20 cellular contexts compared by ENCODE assay signal in genomic region chr11:114912826-114913225, GRCh38.
DNase-seq lines count a peak whose midpoint lies in the region; ATAC-seq and TF ChIP-seq lines count a peak whose summit lies in the region.
"Had no signal": no experiment of that assay in that cellular context is flagged by ENCODE, and none has a peak within 500 bp of the region (broad histone marks: within the 10 kb centered on the region; RNA-seq: fewer than 3 reads in every experiment).

No MANE protein-coding gene starts in this region.

- CTCF ChIA-PET in CD8-positive, alpha-beta memory T cell (lab: Charles Lee): no interaction called here

- H3K9me3 ChIP-seq in CD8-positive, alpha-beta memory T cell (ENCODE audit: low read length): no peaks in the 10 kb centered on the region

- no peaks in the 10 kb centered on the region for H3K27me3 ChIP-seq in CD8-positive, alpha-beta memory T cell (ENCODE audit: insufficient read depth, low read length, poor library complexity, severe bottlenecking)

- peaks cover 6% of the 10 kb centered on the region for H3K4me1 Mint-ChIP-seq in stimulated activated effector memory CD8-positive, alpha-beta T cell treated with anti-CD3 and anti-CD28 coated beads, Interleukin-12 subunit alpha, Interleukin-12 subunit beta, amount 100 ng/mL, for 72 hours
- no peaks in the 10 kb centered on the region for H3K4me1 Mint-ChIP-seq in CD8-positive, alpha-beta memory T cell

- H3K36me3 Mint-ChIP-seq in stimulated activated effector memory CD8-positive, alpha-beta T cell treated with anti-CD3 and anti-CD28 coated beads, Interleukin-12 subunit alpha, Interleukin-12 subunit beta, amount 100 ng/mL, for 72 hours: no peaks in the 10 kb centered on the region
- H3K36me3 Mint-ChIP-seq in CD8-positive, alpha-beta memory T cell: no peaks in the 10 kb centered on the region

- no peaks in the 10 kb centered on the region for H3K4me1 ChIP-seq in CD8-positive, alpha-beta memory T cell (ENCODE audit: insufficient read depth, low read length)

- no peaks in the 10 kb centered on the region for H3K36me3 ChIP-seq in CD8-positive, alpha-beta memory T cell (ENCODE audit: insufficient read depth, low read length)

- H3K4me3 Mint-ChIP-seq in stimulated activated effector memory CD8-positive, alpha-beta T cell treated with anti-CD3 and anti-CD28 coated beads, Interleukin-12 subunit alpha, Interleukin-12 subunit beta, amount 100 ng/mL, for 72 hours: no peak overlapping the region
- H3K4me3 Mint-ChIP-seq in CD8-positive, alpha-beta memory T cell: no peak overlapping the region
- H3K4me3 Mint-ChIP-seq: T-helper 2 cell treated with Interferon-gamma antibody and Interleukin-4, amounts not matched to agents 5 μg/mL and 100 μg/mL, for 36 hours had no signal

- H3K27ac ChIP-seq in CD8-positive, alpha-beta memory T cell (ENCODE audit: low read depth, low read length): no peak overlapping the region
- H3K27ac ChIP-seq: C4-2B, SK-N-MC had no signal

- DNase-seq in stimulated activated effector memory CD8-positive, alpha-beta T cell treated with anti-CD3 and anti-CD28 coated beads, Interleukin-12 subunit alpha, Interleukin-12 subunit beta, amount 100 ng/mL, for 72 hours (ENCODE audit: low spot score in 2 of 2): no peak
- DNase-seq in CD8-positive, alpha-beta memory T cell: no peak
- no peak for DNase-seq in lower leg skin (ENCODE audit: low spot score in 2 of 2)
- DNase-seq: AML-193, DMS79 treated with DMSO at 0.1 percent for 48 hours, KBM-7, NCI-H1105 treated with DMSO at 0.1 percent for 48 hours, NCI-H187, NCI-H2107, NCI-H510A treated with DMSO at 0.1 percent for 48 hours, NCI-H774, OCI-M1, SHP77 had no signal

- peaks cover 2 to 3% of the 10 kb centered on the region in 2 donors for H3K27me3 Mint-ChIP-seq in CD8-positive, alpha-beta memory T cell

- H3K27ac Mint-ChIP-seq in stimulated activated effector memory CD8-positive, alpha-beta T cell treated with anti-CD3 and anti-CD28 coated beads, Interleukin-12 subunit alpha, Interleukin-12 subunit beta, amount 100 ng/mL, for 72 hours: no peak overlapping the region
- H3K27ac Mint-ChIP-seq in CD8-positive, alpha-beta memory T cell: no peak overlapping the region
- H3K27ac Mint-ChIP-seq: T-helper 2 cell treated with Interferon-gamma antibody and Interleukin-4, amounts not matched to agents 5 μg/mL and 100 μg/mL, for 36 hours had no signal

- no peak overlapping the region for H3K4me3 ChIP-seq in CD8-positive, alpha-beta memory T cell (ENCODE audit: low read length)
- no peak overlapping the region for H3K4me3 ChIP-seq in lower leg skin (ENCODE audit: low read depth, poor library complexity, severe bottlenecking)
- H3K4me3 ChIP-seq: SK-N-MC had no signal

- intact Hi-C loops in lower leg skin (cut with DNase I; ENCODE audit: low total_unique reads): no loop called here

- TF ChIP-seq POLR2A in lower leg skin (IDR thresholded peaks at IDR 0.05): no peak

- peaks cover 4% of the 10 kb centered on the region for H3K9me3 Mint-ChIP-seq in stimulated activated effector memory CD8-positive, alpha-beta T cell treated with anti-CD3 and anti-CD28 coated beads, Interleukin-12 subunit alpha, Interleukin-12 subunit beta, amount 100 ng/mL, for 72 hours
- no peaks in the 10 kb centered on the region for H3K9me3 Mint-ChIP-seq in CD8-positive, alpha-beta memory T cell
- H3K9me3 Mint-ChIP-seq: T-helper 2 cell treated with Interferon-gamma antibody and Interleukin-4, amounts not matched to agents 5 μg/mL and 100 μg/mL, for 36 hours had no signal

- ATAC-seq in GM18907 (IDR thresholded peaks at IDR 0.05; ENCODE audit: unreplicated experiment) (peak; percentile 59), HG02798 (IDR thresholded peaks at IDR 0.05; ENCODE audit: poor library complexity, unreplicated experiment) (peak; percentile 51), HG03354 (IDR thresholded peaks at IDR 0.05; ENCODE audit: poor library complexity, severe bottlenecking, unreplicated experiment) (peak; percentile 50), GM21381 (IDR thresholded peaks at IDR 0.05; ENCODE audit: unreplicated experiment) (no peak)
- ATAC-seq in stimulated activated effector memory CD8-positive, alpha-beta T cell treated with anti-CD3 and anti-CD28 coated beads, Interleukin-12 subunit alpha, Interleukin-12 subunit beta, amount 100 ng/mL, for 72 hours: peak; percentile 64

- 82 to 85% methylated on average over 4 of the region's 4 CpGs for WGBS in lower leg skin, 2 donors

- POLR2A ChIA-PET in CD8-positive, alpha-beta memory T cell (lab: Charles Lee): no interaction called here

- no peak for TF ChIP-seq CTCF in lower leg skin (IDR thresholded peaks at IDR 0.05)
